19 cellular contexts compared by ENCODE assay signal in the genomic region with DNA sequence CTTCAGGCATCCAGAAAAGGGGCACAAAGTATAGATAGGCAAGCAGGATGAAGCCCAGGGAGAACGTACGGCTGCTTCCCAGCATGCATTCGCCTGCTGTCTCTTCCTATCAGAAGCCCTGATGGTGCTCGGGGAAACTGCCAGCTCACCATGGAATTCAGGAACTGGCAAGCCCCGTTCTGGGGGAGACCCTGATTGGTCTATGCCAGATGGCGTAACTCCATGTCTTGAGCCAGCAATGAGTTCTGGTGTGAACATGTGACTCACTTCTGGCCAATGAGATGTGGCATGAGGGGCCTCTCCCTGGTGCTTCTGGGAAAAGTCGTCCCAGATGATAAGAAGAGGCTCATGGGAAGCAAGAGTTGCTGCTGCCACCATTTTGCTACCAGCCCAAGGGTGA.
"Had no signal": no experiment of that assay in that cellular context is flagged by ENCODE, and none has a peak within 500 bp of the region (broad histone marks: within the 10 kb centered on the region; RNA-seq: fewer than 3 reads in every experiment).

No MANE protein-coding gene starts in this region.

- H3K27me3 ChIP-seq: right atrium auricular region, sigmoid colon, transverse colon had no signal

- H3K4me3 ChIP-seq: heart left ventricle, mucosa of descending colon, right atrium auricular region, sigmoid colon, skin epidermis, thoracic aorta, transverse colon had no signal

- FAIRE-seq: colon, frontal cortex had no signal

- H3K27ac Mint-ChIP-seq: stimulated activated naive B cell treated with anti-CD40 and anti-IgM and Interleukin-4, amounts not matched to agents 10 μg/mL and 1 μg/mL and 100 μg/mL, for 72 hours; stimulated activated naive CD8-positive, alpha-beta T cell treated with anti-CD3 and anti-CD28 coated beads, Interleukin-15, amount 100 ng/mL, for 72 hours had no signal

- H3K4me1 ChIP-seq: heart left ventricle, right atrium auricular region, sigmoid colon, transverse colon had no signal

- H3K4me1 Mint-ChIP-seq: stimulated activated naive B cell treated with anti-CD40 and anti-IgM and Interleukin-4, amounts not matched to agents 10 μg/mL and 1 μg/mL and 100 μg/mL, for 72 hours; stimulated activated naive CD8-positive, alpha-beta T cell treated with anti-CD3 and anti-CD28 coated beads, Interleukin-15, amount 100 ng/mL, for 72 hours had no signal

- H3K27ac ChIP-seq: heart left ventricle, right atrium auricular region, sigmoid colon, skin epidermis, thoracic aorta, transverse colon had no signal

- H3K36me3 Mint-ChIP-seq: naive thymus-derived CD8-positive, alpha-beta T cell; stimulated activated naive B cell treated with anti-CD40 and anti-IgM and Interleukin-4, amounts not matched to agents 10 μg/mL and 1 μg/mL and 100 μg/mL, for 72 hours had no signal

- DNase-seq: effector CD4-positive, alpha-beta T cell; heart left ventricle; hippocampal formation; islet precursor cell; mammary epithelial cell; mucosa of descending colon; naive thymus-derived CD8-positive, alpha-beta T cell; posterior cingulate gyrus; sigmoid colon; stimulated activated CD4-positive, alpha-beta T cell treated with anti-CD3 and anti-CD28 coated beads, Interleukin-2, amount 100 ng/mL, for 24 hours; stimulated activated CD4-positive, alpha-beta T cell treated with anti-CD3 and anti-CD28 coated beads, Interleukin-4, amount 100 ng/mL, for 4 hours; stimulated activated naive B cell treated with anti-CD40 and anti-IgM and Interleukin-4, amounts not matched to agents 10 μg/mL and 1 μg/mL and 100 μg/mL, for 72 hours; stimulated activated naive CD8-positive, alpha-beta T cell treated with anti-CD3 and anti-CD28 coated beads, Interleukin-15, amount 100 ng/mL, for 72 hours; transverse colon had no signal

- H3K27me3 Mint-ChIP-seq: naive thymus-derived CD8-positive, alpha-beta T cell; stimulated activated naive B cell treated with anti-CD40 and anti-IgM and Interleukin-4, amounts not matched to agents 10 μg/mL and 1 μg/mL and 100 μg/mL, for 72 hours; stimulated activated naive CD8-positive, alpha-beta T cell treated with anti-CD3 and anti-CD28 coated beads, Interleukin-15, amount 100 ng/mL, for 72 hours had no signal

- H3K9me3 ChIP-seq: heart left ventricle, mucosa of descending colon, right atrium auricular region, sigmoid colon, thoracic aorta, transverse colon had no signal

- H3K4me3 Mint-ChIP-seq: naive thymus-derived CD8-positive, alpha-beta T cell; stimulated activated naive B cell treated with anti-CD40 and anti-IgM and Interleukin-4, amounts not matched to agents 10 μg/mL and 1 μg/mL and 100 μg/mL, for 72 hours; stimulated activated naive CD8-positive, alpha-beta T cell treated with anti-CD3 and anti-CD28 coated beads, Interleukin-15, amount 100 ng/mL, for 72 hours had no signal

- H3K9me3 Mint-ChIP-seq: naive thymus-derived CD8-positive, alpha-beta T cell; stimulated activated naive CD8-positive, alpha-beta T cell treated with anti-CD3 and anti-CD28 coated beads, Interleukin-15, amount 100 ng/mL, for 72 hours had no signal

- H3K36me3 ChIP-seq: heart left ventricle, right atrium auricular region, sigmoid colon, thoracic aorta, transverse colon had no signal
